18 cellular contexts compared by ENCODE assay signal in genomic region chr10:130844264-130844761, GRCh38.
DNase-seq lines count a peak whose midpoint lies in the region; ATAC-seq and TF ChIP-seq lines count a peak whose summit lies in the region.
"Had no signal": no experiment of that assay in that cellular context is flagged by ENCODE, and none has a peak within 500 bp of the region (broad histone marks: within the 10 kb centered on the region; RNA-seq: fewer than 3 reads in every experiment).

No MANE protein-coding gene starts in this region.

- no peaks in the 10 kb centered on the region for H3K27me3 Mint-ChIP-seq in activated CD4-positive, alpha-beta T cell treated with anti-CD3 and anti-CD28 coated beads, Interleukin-2, amount 10 ng/mL, durations not matched to agents 24 days and 14 days
- peaks cover 40% of the 10 kb centered on the region for H3K27me3 Mint-ChIP-seq in type B pancreatic cell
- H3K27me3 Mint-ChIP-seq in stimulated activated memory B cell treated with anti-CD40 and anti-IgM and Interleukin-4, amounts not matched to agents 10 μg/mL and 1 μg/mL and 100 μg/mL, for 72 hours = no peaks in the 10 kb centered on the region
- H3K27me3 Mint-ChIP-seq: B cell had no signal

- no peaks in the 10 kb centered on the region for H3K4me1 ChIP-seq in parathyroid adenoma
- H3K4me1 ChIP-seq: BLaER1 treated with 17β-estradiol and CSF1 and Interleukin-3, amounts not matched to agents 10 nM and 100 nM had no signal

- H3K79me2 ChIP-seq in parathyroid adenoma = no peaks in the 10 kb centered on the region

- ATAC-seq in GM21390 (IDR thresholded peaks at IDR 0.05; ENCODE audit: unreplicated experiment) = no peak
- ATAC-seq in stimulated activated memory B cell treated with anti-CD40 and anti-IgM and Interleukin-4, amounts not matched to agents 10 μg/mL and 1 μg/mL and 100 μg/mL, for 72 hours = no peak
- ATAC-seq: CD8-positive, alpha-beta T cell; HCT116 had no signal

- H3K27me3 ChIP-seq in parathyroid adenoma (ENCODE audit: control insufficient read depth, insufficient read depth, low read length) = no peaks in the 10 kb centered on the region
- H3K27me3 ChIP-seq: BLaER1 treated with 17β-estradiol and CSF1 and Interleukin-3, amounts not matched to agents 10 nM and 100 nM had no signal

- no peaks in the 10 kb centered on the region for H3K9me3 Mint-ChIP-seq in activated CD4-positive, alpha-beta T cell treated with anti-CD3 and anti-CD28 coated beads, Interleukin-2, amount 10 ng/mL, durations not matched to agents 24 days and 14 days
- no peaks in the 10 kb centered on the region for H3K9me3 Mint-ChIP-seq in type B pancreatic cell
- no peaks in the 10 kb centered on the region for H3K9me3 Mint-ChIP-seq in stimulated activated memory B cell treated with anti-CD40 and anti-IgM and Interleukin-4, amounts not matched to agents 10 μg/mL and 1 μg/mL and 100 μg/mL, for 72 hours
- H3K9me3 Mint-ChIP-seq: CD8-positive, alpha-beta T cell had no signal

- no peak overlapping the region for H3K4me2 ChIP-seq in parathyroid adenoma (ENCODE audit: low read length)
- H3K4me2 ChIP-seq: BLaER1 treated with 17β-estradiol and CSF1 and Interleukin-3, amounts not matched to agents 10 nM and 100 nM had no signal

- no peak overlapping the region for H3K4me3 ChIP-seq in choroid plexus epithelial cell (ENCODE audit: low read depth, low read length)
- H3K4me3 ChIP-seq in parathyroid adenoma (ENCODE audit: low read depth, low read length) = no peak overlapping the region
- H3K4me3 ChIP-seq: BLaER1 treated with 17β-estradiol and CSF1 and Interleukin-3, amounts not matched to agents 10 nM and 100 nM; GM23248 had no signal

- no peak overlapping the region for H3K27ac ChIP-seq in parathyroid adenoma
- H3K27ac ChIP-seq: 22Rv1; BLaER1 treated with 17β-estradiol and CSF1 and Interleukin-3, amounts not matched to agents 10 nM and 100 nM; GM23248 had no signal

- no peak overlapping the region for H3K27ac Mint-ChIP-seq in activated CD4-positive, alpha-beta T cell treated with anti-CD3 and anti-CD28 coated beads, Interleukin-2, amount 10 ng/mL, durations not matched to agents 24 days and 14 days
- no peak overlapping the region for H3K27ac Mint-ChIP-seq in type B pancreatic cell
- H3K27ac Mint-ChIP-seq in stimulated activated memory B cell treated with anti-CD40 and anti-IgM and Interleukin-4, amounts not matched to agents 10 μg/mL and 1 μg/mL and 100 μg/mL, for 72 hours = no peak overlapping the region
- H3K27ac Mint-ChIP-seq: B cell; CD8-positive, alpha-beta T cell had no signal

- TF ChIP-seq CTCF in choroid plexus epithelial cell (conservative IDR thresholded peaks at IDR 0.05; ENCODE audit: low read depth, low read length) (no peak), parathyroid adenoma (IDR thresholded peaks at IDR 0.05) (no peak), type B pancreatic cell (conservative IDR thresholded peaks at IDR 0.05) (no peak)

- no peaks in the 10 kb centered on the region for H3K36me3 ChIP-seq in parathyroid adenoma (ENCODE audit: control insufficient read depth, insufficient read depth, low read length)
- H3K36me3 ChIP-seq: BLaER1 treated with 17β-estradiol and CSF1 and Interleukin-3, amounts not matched to agents 10 nM and 100 nM had no signal

- H2AFZ ChIP-seq in parathyroid adenoma = no peak overlapping the region
- H2AFZ ChIP-seq: GM23248 had no signal

- H3K9ac ChIP-seq in parathyroid adenoma = peak overlapping the region; percentile 2
- H3K9ac ChIP-seq: BLaER1 treated with 17β-estradiol and CSF1 and Interleukin-3, amounts not matched to agents 10 nM and 100 nM; GM23248 had no signal

- H3K36me3 Mint-ChIP-seq in activated CD4-positive, alpha-beta T cell treated with anti-CD3 and anti-CD28 coated beads, Interleukin-2, amount 10 ng/mL, durations not matched to agents 24 days and 14 days (ENCODE audit: low read depth) = no peaks in the 10 kb centered on the region
- no peaks in the 10 kb centered on the region for H3K36me3 Mint-ChIP-seq in type B pancreatic cell
- H3K36me3 Mint-ChIP-seq in stimulated activated memory B cell treated with anti-CD40 and anti-IgM and Interleukin-4, amounts not matched to agents 10 μg/mL and 1 μg/mL and 100 μg/mL, for 72 hours = no peaks in the 10 kb centered on the region
- H3K36me3 Mint-ChIP-seq: CD8-positive, alpha-beta T cell had no signal

- H3K9me3 ChIP-seq in parathyroid adenoma (ENCODE audit: control insufficient read depth, low read length) = no peaks in the 10 kb centered on the region
- H3K9me3 ChIP-seq: BLaER1 treated with 17β-estradiol and CSF1 and Interleukin-3, amounts not matched to agents 10 nM and 100 nM had no signal

- intact Hi-C loops in activated CD4-positive, alpha-beta T cell treated with anti-CD3 and anti-CD28 coated beads, Interleukin-2, amount 10 ng/mL, durations not matched to agents 24 days and 14 days (cut with micrococcal nuclease) = no loop called here

- no peaks in the 10 kb centered on the region for H3K4me1 Mint-ChIP-seq in activated CD4-positive, alpha-beta T cell treated with anti-CD3 and anti-CD28 coated beads, Interleukin-2, amount 10 ng/mL, durations not matched to agents 24 days and 14 days
- H3K4me1 Mint-ChIP-seq in type B pancreatic cell (ENCODE audit: unreplicated experiment) = no peaks in the 10 kb centered on the region
- H3K4me1 Mint-ChIP-seq in stimulated activated memory B cell treated with anti-CD40 and anti-IgM and Interleukin-4, amounts not matched to agents 10 μg/mL and 1 μg/mL and 100 μg/mL, for 72 hours = no peaks in the 10 kb centered on the region
- H3K4me1 Mint-ChIP-seq: B cell had no signal

- H3K4me3 Mint-ChIP-seq in activated CD4-positive, alpha-beta T cell treated with anti-CD3 and anti-CD28 coated beads, Interleukin-2, amount 10 ng/mL, durations not matched to agents 24 days and 14 days = no peak overlapping the region
- H3K4me3 Mint-ChIP-seq in type B pancreatic cell = no peak overlapping the region
- no peak overlapping the region for H3K4me3 Mint-ChIP-seq in stimulated activated memory B cell treated with anti-CD40 and anti-IgM and Interleukin-4, amounts not matched to agents 10 μg/mL and 1 μg/mL and 100 μg/mL, for 72 hours
- H3K4me3 Mint-ChIP-seq: B cell; CD8-positive, alpha-beta T cell had no signal

- peak; percentile 33 for DNase-seq in activated CD4-positive, alpha-beta T cell treated with anti-CD3 and anti-CD28 coated beads, Interleukin-2, amount 10 ng/mL, durations not matched to agents 24 days and 14 days
- DNase-seq in activated CD4-positive, alpha-beta T cell treated with anti-CD3 and anti-CD28 coated beads, Interleukin-2, amount 50 U/mL, for 1 hour = no peak
- DNase-seq in GOT3 (lab: John Stamatoyannopoulos, UW) = peak; percentile 29
- peak; percentile 10 for DNase-seq in choroid plexus epithelial cell (ENCODE audit: low read depth)
- DNase-seq in type B pancreatic cell (ENCODE audit: extremely low spot score, unreplicated experiment) = no peak
- DNase-seq: Calu3; CD8-positive, alpha-beta T cell; DMS79 treated with DMSO at 0.1 percent for 48 hours; GF-D8; GM23248; H7 had no signal

Comparison
In these comparisons a context has a peak if more than half of its experiments do, and no peak if none do; other contexts are left out.
1. DNase-seq: peak in activated CD4-positive, alpha-beta T cell treated with anti-CD3 and anti-CD28 coated beads, Interleukin-2, amount 10 ng/mL, durations not matched to agents 24 days and 14 days (single experiment), GOT3 (single experiment) and choroid plexus epithelial cell (single experiment); none in activated CD4-positive, alpha-beta T cell treated with anti-CD3 and anti-CD28 coated beads, Interleukin-2, amount 50 U/mL, for 1 hour (single experiment) and type B pancreatic cell (single experiment).